ENCODE assay signal across 14 cellular contexts in genomic region chr17:34095101-34095500, GRCh38.
DNase-seq lines count a peak whose midpoint lies in the region; ATAC-seq lines count a peak whose summit lies in the region.
"Had no signal": no experiment of that assay in that cellular context is flagged by ENCODE, and none has a peak within 500 bp of the region (broad histone marks: within the 10 kb centered on the region; RNA-seq: fewer than 3 reads in every experiment).

No MANE protein-coding gene starts in this region.

- DNase-seq in NCI-H1105 treated with DMSO at 0.1 percent for 48 hours (lab: John Stamatoyannopoulos, UW): peak; percentile 19
- DNase-seq in NCI-H1105 (lab: John Stamatoyannopoulos, UW): no peak
- peak; percentile 48 for DNase-seq in DMS79 (lab: John Stamatoyannopoulos, UW)
- peak; percentile 88 for DNase-seq in NCI-H345 (lab: John Stamatoyannopoulos, UW)
- DNase-seq in ecto neural progenitor cell (ENCODE audit: low spot score): peak; percentile 18
- no peak for DNase-seq in activated effector memory CD4-positive, alpha-beta T cell treated with anti-CD3 and anti-CD28 coated beads, Interleukin-2, amount 50 U/mL, for 16 hours
- no peak for DNase-seq in SIG-M5 (lab: John Stamatoyannopoulos, UW)
- DNase-seq: 8988T; AML-193; Caco-2; CD8-positive, alpha-beta memory T cell; HCEC 1CT; HFFc6 had no signal

- no peak for ATAC-seq in HG03520 (IDR thresholded peaks at IDR 0.05; ENCODE audit: unreplicated experiment)

Comparison
In these comparisons a context has a peak if more than half of its experiments do, and no peak if none do; other contexts are left out.
1. DNase-seq: peak in NCI-H1105 treated with DMSO at 0.1 percent for 48 hours (single experiment), DMS79 (single experiment), NCI-H345 (single experiment) and ecto neural progenitor cell (single experiment); none in NCI-H1105 (single experiment), activated effector memory CD4-positive, alpha-beta T cell treated with anti-CD3 and anti-CD28 coated beads, Interleukin-2, amount 50 U/mL, for 16 hours (single experiment) and SIG-M5 (single experiment).